In the genomic region with DNA sequence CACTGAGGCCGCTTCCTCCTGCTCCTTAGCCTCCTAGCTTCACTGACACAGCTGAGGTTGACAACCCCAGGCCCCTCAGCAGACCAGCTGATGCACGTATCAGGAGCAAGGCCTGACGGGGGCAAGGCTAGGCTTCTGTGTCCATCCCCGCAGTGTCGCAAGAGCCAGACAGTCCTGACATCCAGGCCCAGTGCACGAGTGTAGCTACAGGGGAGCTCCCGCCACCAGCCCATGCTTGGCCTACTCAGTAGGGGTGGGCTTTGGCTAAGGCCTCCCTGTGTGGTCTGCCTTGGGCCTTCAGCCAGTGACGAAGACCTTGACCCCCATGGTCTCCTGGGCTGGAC, we compare ENCODE assay signal across 16 cellular contexts.
DNase-seq lines count a peak whose midpoint lies in the region; ATAC-seq and TF ChIP-seq lines count a peak whose summit lies in the region.
"Had no signal": no experiment of that assay in that cellular context is flagged by ENCODE, and none has a peak within 500 bp of the region (broad histone marks: within the 10 kb centered on the region; RNA-seq: fewer than 3 reads in every experiment).

No MANE protein-coding gene starts in this region.

- H3K9me3 Mint-ChIP-seq in activated T-cell treated with anti-CD3 and anti-CD28 coated beads, Interleukin-2, amount 50 U/mL, for 72 hours: no peaks in the 10 kb centered on the region
- no peaks in the 10 kb centered on the region for H3K9me3 Mint-ChIP-seq in activated T-cell treated with anti-CD3 and anti-CD28 coated beads, Interleukin-2, amount 50 U/mL, for 24 hours
- H3K9me3 Mint-ChIP-seq in brain: no peaks in the 10 kb centered on the region
- H3K9me3 Mint-ChIP-seq: GM23338; T-helper 1 cell treated with Interleukin-12 subunit alpha and Interleukin-12 subunit beta and Interleukin-4 antibody, amounts not matched to agents 30 μg/mL and 1 μg/mL, for 36 hours had no signal

- no peak for ATAC-seq in activated T-cell treated with anti-CD3 and anti-CD28 coated beads, Interleukin-2, amount 50 U/mL, for 72 hours (replicated peaks in 1 of 2)
- peak; percentile 19 for ATAC-seq in left lobe of liver
- no peak for ATAC-seq in GM19328 (IDR thresholded peaks at IDR 0.05; ENCODE audit: unreplicated experiment)
- no peak for ATAC-seq in HG03095 (IDR thresholded peaks at IDR 0.05; ENCODE audit: unreplicated experiment)
- ATAC-seq: GM23338 had no signal

- TF ChIP-seq CTCF in brain (conservative IDR thresholded peaks at IDR 0.05): no peak

- no peaks in the 10 kb centered on the region for H3K27me3 Mint-ChIP-seq in activated T-cell treated with anti-CD3 and anti-CD28 coated beads, Interleukin-2, amount 50 U/mL, for 72 hours (ENCODE audit: low read depth)
- H3K27me3 Mint-ChIP-seq in activated T-cell treated with anti-CD3 and anti-CD28 coated beads, Interleukin-2, amount 50 U/mL, for 24 hours: no peaks in the 10 kb centered on the region
- H3K27me3 Mint-ChIP-seq in brain: peaks cover 3% of the 10 kb centered on the region

- H3K27ac Mint-ChIP-seq in activated T-cell treated with anti-CD3 and anti-CD28 coated beads, Interleukin-2, amount 50 U/mL, for 72 hours: no peak overlapping the region
- no peak overlapping the region for H3K27ac Mint-ChIP-seq in activated T-cell treated with anti-CD3 and anti-CD28 coated beads, Interleukin-2, amount 50 U/mL, for 24 hours
- H3K27ac Mint-ChIP-seq in brain: peak overlapping the region in 3 of 5 experiments; percentile 61 to 91 (median 83)
- H3K27ac Mint-ChIP-seq: GM23338 had no signal

- peak overlapping the region; percentile 63 for H3K27ac ChIP-seq in substantia nigra (ENCODE audit: low read depth, low read length, poor library complexity, severe bottlenecking)

- H3K36me3 Mint-ChIP-seq in activated T-cell treated with anti-CD3 and anti-CD28 coated beads, Interleukin-2, amount 50 U/mL, for 72 hours (ENCODE audit: insufficient read depth in 2 of 2): no peaks in the 10 kb centered on the region
- H3K36me3 Mint-ChIP-seq in activated T-cell treated with anti-CD3 and anti-CD28 coated beads, Interleukin-2, amount 50 U/mL, for 24 hours (ENCODE audit: low read depth): no peaks in the 10 kb centered on the region
- no peaks in the 10 kb centered on the region for H3K36me3 Mint-ChIP-seq in brain

- DNase-seq in activated T-cell treated with anti-CD3 and anti-CD28 coated beads, Interleukin-2, amount 50 U/mL, for 72 hours: no peak
- DNase-seq in activated T-cell treated with anti-CD3 and anti-CD28 coated beads, Interleukin-2, amount 50 U/mL, for 24 hours: no peak
- DNase-seq in left lobe of liver (ENCODE audit: low spot score) (no peak), substantia nigra (lab: John Stamatoyannopoulos, UW) (no peak), DMS 273 treated with DMSO at 0.1 percent for 48 hours (lab: John Stamatoyannopoulos, UW) (no peak)
- DNase-seq: activated CD4-positive, alpha-beta T cell treated with anti-CD3 and anti-CD28 coated beads, Interleukin-2, amount 50 U/mL, for 1 hour; COR-L47; GDM1; islet precursor cell; NCI-H187 treated with DMSO at 0.1 percent for 48 hours; NCI-H526 treated with DMSO at 0.1 percent for 48 hours had no signal

- H3K4me3 Mint-ChIP-seq in activated T-cell treated with anti-CD3 and anti-CD28 coated beads, Interleukin-2, amount 50 U/mL, for 72 hours: peak overlapping the region; percentile 10 to 61
- no peak overlapping the region for H3K4me3 Mint-ChIP-seq in activated T-cell treated with anti-CD3 and anti-CD28 coated beads, Interleukin-2, amount 50 U/mL, for 24 hours
- H3K4me3 Mint-ChIP-seq in brain: no peak overlapping the region
- H3K4me3 Mint-ChIP-seq: GM23338 had no signal

- peaks cover 26% of the 10 kb centered on the region for H3K4me1 Mint-ChIP-seq in activated T-cell treated with anti-CD3 and anti-CD28 coated beads, Interleukin-2, amount 50 U/mL, for 72 hours (ENCODE audit: low read depth)
- H3K4me1 Mint-ChIP-seq in activated T-cell treated with anti-CD3 and anti-CD28 coated beads, Interleukin-2, amount 50 U/mL, for 24 hours (ENCODE audit: low read depth): peaks cover 42% of the 10 kb centered on the region
- peaks cover 45% of the 10 kb centered on the region for H3K4me1 Mint-ChIP-seq in brain

Comparison
In these comparisons a context has a peak if more than half of its experiments do, and no peak if none do; other contexts are left out.
1. H3K4me3 Mint-ChIP-seq: peak in activated T-cell treated with anti-CD3 and anti-CD28 coated beads, Interleukin-2, amount 50 U/mL, for 72 hours (2 of 2); none in activated T-cell treated with anti-CD3 and anti-CD28 coated beads, Interleukin-2, amount 50 U/mL, for 24 hours (single experiment) and brain (0 of 5).
2. H3K27ac Mint-ChIP-seq: peak in brain (3 of 5); none in activated T-cell treated with anti-CD3 and anti-CD28 coated beads, Interleukin-2, amount 50 U/mL, for 72 hours (single experiment) and activated T-cell treated with anti-CD3 and anti-CD28 coated beads, Interleukin-2, amount 50 U/mL, for 24 hours (single experiment).